ENCODE assay signal across 8 cellular contexts in genomic region chr20:32110173-32110704, GRCh38. TPM values are rescaled to one million over a fixed set of nuclear protein-coding genes. Genes with fewer than 3 reads are reported as not detected.
DNase-seq lines count a peak whose midpoint lies in the region; ATAC-seq, FAIRE-seq and TF ChIP-seq lines count a peak whose summit lies in the region.

No MANE protein-coding gene starts in this region.

- H2BK5ac ChIP-seq in mesendoderm (ENCODE audit: low read length) = peak overlapping the region; percentile 22

- CTCF ChIA-PET in CD8-positive, alpha-beta T cell (lab: Charles Lee) = interaction anchor here (0.7 to 1.3 kb wide), 3 partner anchors 9 to 542 kb away, joined by 3 to 4 read pairs (median 3); no protein-coding TSS in a partner anchor
- CTCF ChIA-PET in K562 (lab: Yijun Ruan, JAX; ENCODE audit: low intra/inter-chr PET ratio) = no interaction called here

- H3K18ac ChIP-seq in mesendoderm (ENCODE audit: low read length) = no peak overlapping the region

- peaks cover 13% of the 10 kb centered on the region; the same call in 1 of the 2 replicates for H4K20me1 ChIP-seq in K562 (replicated peaks; ENCODE audit: control insufficient read depth, insufficient read depth, low read length)

- H3K27ac ChIP-seq in CD8-positive, alpha-beta T cell (ENCODE audit: low read depth, low read length) = peak overlapping the region; percentile 91
- H3K27ac ChIP-seq in K562 (ENCODE audit: extremely low read depth, low read depth, low read length) = peak overlapping the region; percentile 100
- H3K27ac ChIP-seq in mesendoderm (ENCODE audit: low read depth, low read length) = no peak overlapping the region

- no peak overlapping the region for H4K8ac ChIP-seq in mesendoderm (ENCODE audit: low read depth, low read length)

- H3K23ac ChIP-seq in mesendoderm (ENCODE audit: low read length) = no peak overlapping the region

- peak overlapping the region; percentile 95 for H3K4me3 Mint-ChIP-seq in CD8-positive, alpha-beta T cell

- H3K9me3 Mint-ChIP-seq in CD8-positive, alpha-beta T cell = no peaks in the 10 kb centered on the region

- H2BK120ac ChIP-seq in mesendoderm (ENCODE audit: low read depth, low read length) = no peak overlapping the region

- TF ChIP-seq CTCF in CD8-positive, alpha-beta T cell (IDR thresholded peaks at IDR 0.05) = no peak
- no peak for TF ChIP-seq CTCF in K562 (IDR thresholded peaks at IDR 0.05 in 2 of 3, conservative IDR thresholded peaks at IDR 0.05 in 1 of 3; ENCODE audit: insufficient read depth in 2 of 3, low read depth in 1 of 3, low read length in 3 of 3)

- H2BK15ac ChIP-seq in mesendoderm (replicated peaks; ENCODE audit: low read depth) = no peak overlapping the region

- intact Hi-C loops in CD8-positive, alpha-beta T cell (cut with DNase I, micrococcal nuclease) = no loop called here
- intact Hi-C loops in K562 (cut with micrococcal nuclease) = no loop called here

- H3K36me3 ChIP-seq in CD8-positive, alpha-beta T cell (ENCODE audit: insufficient read depth, low read length) = no peaks in the 10 kb centered on the region
- H3K36me3 ChIP-seq in K562 (ENCODE audit: control insufficient read depth, insufficient read depth, low read length) (peaks cover 22% of the 10 kb centered on the region), mesendoderm (ENCODE audit: control insufficient read depth, insufficient read depth, low read length) (no peaks in the 10 kb centered on the region)

- H3K4ac ChIP-seq in mesendoderm (ENCODE audit: low read depth, low read length) = peak overlapping the region; percentile 22

- H3K4me1 ChIP-seq in CD8-positive, alpha-beta T cell (ENCODE audit: insufficient read depth, low read length) = peaks cover 23% of the 10 kb centered on the region
- H3K4me1 ChIP-seq in K562 (replicated peaks in 1 of 2; ENCODE audit: control insufficient read depth in 2 of 2, insufficient read depth in 2 of 2, low read length in 2 of 2) (peaks cover 0 to 8% of the 10 kb centered on the region in 2 experiments; a peak in 2 of 5 replicates), mesendoderm (ENCODE audit: control insufficient read depth, low read depth, low read length) (peaks cover 2% of the 10 kb centered on the region)

- no peak for ATAC-seq in CD8-positive, alpha-beta T cell
- peak; percentile 21 for ATAC-seq in HG03135 (IDR thresholded peaks at IDR 0.05; ENCODE audit: unreplicated experiment)
- ATAC-seq in K562 = no peak
- no peak for ATAC-seq in HG02763 (IDR thresholded peaks at IDR 0.05; ENCODE audit: unreplicated experiment)

- H3K36me3 Mint-ChIP-seq in CD8-positive, alpha-beta T cell = peaks cover 19% of the 10 kb centered on the region

- peak overlapping the region; percentile 100 for H2AFZ ChIP-seq in K562 (ENCODE audit: low read depth, low read length)

- no peak for DNase-seq in CD8-positive, alpha-beta T cell
- no peak for DNase-seq in K562 (ENCODE audit: extremely low read depth in 1 of 4, low spot score in 3 of 4)
- peak; percentile 49 for DNase-seq in mesendoderm
- no peak for DNase-seq in effector CD4-positive, alpha-beta T cell
- DNase-seq in stimulated activated CD4-positive, alpha-beta T cell treated with anti-CD3 and anti-CD28 coated beads, Interleukin-1b, Interleukin-23, amount 100 ng/mL, for 48 hours = no peak
- no peak for DNase-seq in AG08395 (ENCODE audit: low spot score)

- H3K9me1 ChIP-seq in K562 (ENCODE audit: control insufficient read depth, insufficient read depth, low read length) = no peaks in the 10 kb centered on the region

- peaks cover 22% of the 10 kb centered on the region for H3K79me1 ChIP-seq in mesendoderm (ENCODE audit: low read length)

- H2AK5ac ChIP-seq in mesendoderm (ENCODE audit: low read length) = peak overlapping the region; percentile 57

- no peak for TF ChIP-seq EP300 in K562 (IDR thresholded peaks at IDR 0.05; ENCODE audit: low read length)

- in situ Hi-C loops in K562 (cut with MboI) = no loop called here

- H3K79me2 ChIP-seq in K562 (ENCODE audit: control insufficient read depth, insufficient read depth, low read length) (peaks cover 56% of the 10 kb centered on the region), mesendoderm (ENCODE audit: control insufficient read depth, insufficient read depth, low read length) (peaks cover 40% of the 10 kb centered on the region)

- no peak for TF ChIP-seq POLR2A in K562 (conservative IDR thresholded peaks at IDR 0.05)

- H3K27ac Mint-ChIP-seq in CD8-positive, alpha-beta T cell = peak overlapping the region; percentile 100

- H3K4me3 ChIP-seq in CD8-positive, alpha-beta T cell (ENCODE audit: low read depth, low read length) = peak overlapping the region; percentile 65
- peak overlapping the region; percentile 89 for H3K4me3 ChIP-seq in K562
- peak overlapping the region; percentile 73 for H3K4me3 ChIP-seq in mesendoderm (ENCODE audit: low read length)

- H3K4me2 ChIP-seq in K562 (ENCODE audit: insufficient read depth, low read length) (peak overlapping the region; percentile 100), mesendoderm (ENCODE audit: low read length) (peak overlapping the region; percentile 32)

- peak; percentile 48 for FAIRE-seq in K562 (lab: Jason Lieb, UNC)

- H3K9me3 ChIP-seq in CD8-positive, alpha-beta T cell (ENCODE audit: low read length) = no peaks in the 10 kb centered on the region
- H3K9me3 ChIP-seq in K562 (replicated peaks; ENCODE audit: control insufficient read depth, insufficient read depth, low read depth, low read length) = no peaks in the 10 kb centered on the region; the same call in 1 of the 2 replicates

- 3% methylated on average over 8 of the region's 8 CpGs for WGBS in K562 (ENCODE audit: insufficient coverage, low coverage, missing lambda C conversion rate)
- WGBS in mesendoderm (ENCODE audit: extremely low coverage, insufficient coverage, low lambda C conversion rate) = no CpG with 5 or more reads among the region's 8 CpGs

- H4K5ac ChIP-seq in mesendoderm (ENCODE audit: low read length) = no peak overlapping the region

- H3K27me3 Mint-ChIP-seq in CD8-positive, alpha-beta T cell (ENCODE audit: low read depth) = no peaks in the 10 kb centered on the region

- H3K56ac ChIP-seq in mesendoderm (ENCODE audit: low read length) = peak overlapping the region; percentile 100

- POLR2A ChIA-PET in CD8-positive, alpha-beta T cell (lab: Charles Lee) = interaction anchor here (0.6 to 2.1 kb wide), 2 partner anchors 9 to 98 kb away, joined by 3 to 6 read pairs; no protein-coding TSS in a partner anchor
- POLR2A ChIA-PET in K562 (lab: Yijun Ruan, JAX) = interaction anchor here (0.6 to 1.1 kb wide), 6 partner anchors 8 to 272 kb away, joined by 3 to 4 read pairs (median 3); no protein-coding TSS in a partner anchor

- no peaks in the 10 kb centered on the region for H3K27me3 ChIP-seq in CD8-positive, alpha-beta T cell (ENCODE audit: insufficient read depth, low read length)
- H3K27me3 ChIP-seq in K562 (ENCODE audit: control insufficient read depth in 2 of 2, insufficient read depth in 2 of 2, low read length in 2 of 2) = peaks cover under 1 to 7% of the 10 kb centered on the region in 2 experiments; a peak in 2 of 5 replicates
- no peaks in the 10 kb centered on the region for H3K27me3 ChIP-seq in mesendoderm (ENCODE audit: insufficient read depth, low read length, poor library complexity)

- no peak for TF ChIP-seq RAD21 in K562 (CRISPR knock-in tag; conservative IDR thresholded peaks at IDR 0.05 in 1 of 2, IDR thresholded peaks at IDR 0.05 in 1 of 2)

- peak overlapping the region; percentile 97 to 100 for H3K9ac ChIP-seq in K562 (ENCODE audit: insufficient read depth in 1 of 2, low read depth in 2 of 2, low read length in 2 of 2)
- H3K9ac ChIP-seq in mesendoderm (ENCODE audit: low read length) = peak overlapping the region; percentile 77

- peaks cover 44% of the 10 kb centered on the region for H3K4me1 Mint-ChIP-seq in CD8-positive, alpha-beta T cell (ENCODE audit: low read depth)

- no TSS peak for BruUV-seq in K562 (replicated peaks; lab: Mats Ljungman, UMichigan)

RNA-seq across cellular contexts. Expression of gene TM9SF4, which starts 0.7 kb away (rescaled TPM):
- total RNA-seq in CD8-positive, alpha-beta T cell = 10 to 100 TPM; 27.5 to 29.2 TPM
- 78.5 and 135 TPM in 2 replicates for total RNA-seq in K562 (2011; cell fraction: chromatin; rRNA removed; ENCODE audit: low replicate concordance)
- total RNA-seq in K562 (2011; cell fraction: nucleolus; rRNA removed) = 130 and 142 TPM in 2 replicates
- total RNA-seq in K562 (2011; cell fraction: nucleoplasm; rRNA removed) = 113 and 145 TPM in 2 replicates
- total RNA-seq in K562 (2014; rRNA removed) = 14.5 and 22.1 TPM in 2 replicates
- 19.7 and 20.9 TPM in 2 replicates for total RNA-seq in K562 (2014; rRNA removed; fragmentation: Illumina TruSeq; extraction: Trizol)
- total RNA-seq in K562 (2015; rRNA removed; fragmentation: Illumina TruSeq; extraction: Trizol) = 25.6 and 29.2 TPM in 2 replicates
- 35.0 and 37.9 TPM in 2 replicates for total RNA-seq in K562 (2021)
- polyA plus RNA-seq in K562 (2011; rRNA removed) = 39.7 and 54.8 TPM in 2 replicates
- 46.2 and 53.5 TPM in 2 replicates for polyA plus RNA-seq in K562 (2011; cell fraction: cytosol; rRNA removed)
- polyA plus RNA-seq in K562 (2011; cell fraction: nucleus; rRNA removed) = 53.7 and 73.9 TPM in 2 replicates
- 30.7 and 40.9 TPM in 2 replicates for polyA plus RNA-seq in K562 (2012)
- 41.0 and 46.3 TPM in 2 replicates for polyA plus RNA-seq in K562 (2014; fragmentation: Illumina TruSeq; extraction: Trizol)
- 10 to 100 TPM; 15.9 to 20.2 TPM for polyA plus RNA-seq in K562 (2014; fragmentation: Nextera tagmentation; extraction: Ambion mirVana)
- 26.9 and 30.2 TPM in 2 replicates for polyA plus RNA-seq in K562 (2014; rRNA removed)
- polyA minus RNA-seq in K562 (2011; rRNA and poly(A)+ RNA removed) = 45.1 and 50.0 TPM in 2 replicates
- polyA minus RNA-seq in K562 (2011; cell fraction: cytosol; rRNA and poly(A)+ RNA removed) = 38.8 and 51.2 TPM in 2 replicates
- polyA minus RNA-seq in K562 (2011; cell fraction: nucleus; rRNA and poly(A)+ RNA removed) = 41.9 and 70.4 TPM in 2 replicates
- polyA plus RNA-seq in mesendoderm (2013, experiment 1 of 2) = 31.3 TPM
- polyA plus RNA-seq in mesendoderm (2013, experiment 2 of 2) = 33.4 TPM

RNA-seq across cellular contexts. Expression of gene HCK, which starts 58.2 kb away (rescaled TPM):
- total RNA-seq in CD8-positive, alpha-beta T cell = under 1 TPM; 0.14 to 0.44 TPM
- not detected in 2 replicates for total RNA-seq in K562 (2011; cell fraction: chromatin; rRNA removed; ENCODE audit: low replicate concordance)
- not detected in 2 replicates for total RNA-seq in K562 (2011; cell fraction: nucleolus; rRNA removed)
- total RNA-seq in K562 (2011; cell fraction: nucleoplasm; rRNA removed) = not detected in 2 replicates
- total RNA-seq in K562 (2014; rRNA removed) (0.27 TPM in 1 of 2 replicates, not detected in the other), K562 (2014; rRNA removed; fragmentation: Illumina TruSeq; extraction: Trizol) (not detected in 2 replicates), K562 (2015; rRNA removed; fragmentation: Illumina TruSeq; extraction: Trizol) (0.38 and 0.51 TPM in 2 replicates), K562 (2021) (not detected in 2 replicates)
- polyA plus RNA-seq in K562 (2011; rRNA removed) (0.04 TPM in 1 of 2 replicates, not detected in the other), K562 (2014; fragmentation: Illumina TruSeq; extraction: Trizol) (not detected in 2 replicates), K562 (2014; fragmentation: Nextera tagmentation; extraction: Ambion mirVana) (not detected), K562 (2014; rRNA removed) (0.09 TPM in 1 of 2 replicates, not detected in the other)
- polyA plus RNA-seq in K562 (2011; cell fraction: cytosol; rRNA removed) = 0.01 and 0.07 TPM in 2 replicates
- not detected in 2 replicates for polyA plus RNA-seq in K562 (2011; cell fraction: nucleus; rRNA removed)
- 0.13 and 0.50 TPM in 2 replicates for polyA plus RNA-seq in K562 (2012)
- 0.18 TPM in 1 of 2 replicates, not detected in the other for polyA minus RNA-seq in K562 (2011; rRNA and poly(A)+ RNA removed)
- not detected in 2 replicates for polyA minus RNA-seq in K562 (2011; cell fraction: cytosol; rRNA and poly(A)+ RNA removed)
- polyA minus RNA-seq in K562 (2011; cell fraction: nucleus; rRNA and poly(A)+ RNA removed) = not detected in 2 replicates
- polyA plus RNA-seq in mesendoderm (2013, experiment 1 of 2) = 0.07 TPM
- polyA plus RNA-seq in mesendoderm (2013, experiment 2 of 2) = 0.15 TPM
